Comparison of ENCODE assay signal across 8 cellular contexts in the genomic region with DNA sequence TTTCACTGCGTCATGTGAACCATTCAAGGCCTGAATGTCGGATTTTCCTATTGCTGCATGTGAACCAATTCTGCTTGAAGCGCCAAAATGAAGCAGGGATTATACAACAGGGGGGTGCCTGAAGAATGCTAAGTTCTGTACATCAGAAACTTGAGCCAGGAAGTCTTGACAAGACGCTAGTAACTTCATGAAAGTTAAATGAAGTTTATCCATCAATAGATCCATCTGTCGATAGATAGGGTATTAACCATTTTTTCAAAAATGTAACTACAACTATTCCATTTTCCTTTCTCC. TPM values are rescaled to one million over a fixed set of nuclear protein-coding genes. Genes with fewer than 3 reads are reported as not detected.
DNase-seq lines count a peak whose midpoint lies in the region; ATAC-seq, FAIRE-seq and TF ChIP-seq lines count a peak whose summit lies in the region.

No MANE protein-coding gene starts in this region.

- no peak for TF ChIP-seq POLR2A in testis (IDR thresholded peaks at IDR 0.05)

- H3K36me3 ChIP-seq in kidney (ENCODE audit: control insufficient read depth in 1 of 2, insufficient read depth in 2 of 2, low read length in 2 of 2) (no peaks in the 10 kb centered on the region), testis (ENCODE audit: low read depth, missing control alignments) (no peaks in the 10 kb centered on the region)

- H3K4me3 ChIP-seq in kidney (ENCODE audit: low read length in 2 of 2): peak overlapping the region; percentile 85 to 93
- peak overlapping the region; percentile 92 to 98 for H3K4me3 ChIP-seq in testis

- WGBS in testis, 2 donors: 51 to 58% methylated on average over 5 of the region's 5 CpGs

- H3K36me3 Mint-ChIP-seq in T-helper 2 cell treated with Interferon-gamma antibody and Interleukin-4, amounts not matched to agents 5 μg/mL and 100 μg/mL, for 36 hours (ENCODE audit: low read depth): peaks cover 15% of the 10 kb centered on the region

- intact Hi-C loops in kidney (cut with DNase I): no loop called here
- intact Hi-C loops in testis (cut with DNase I; ENCODE audit: low total_unique reads): no loop called here

- TF ChIP-seq CTCF in kidney (IDR thresholded peaks at IDR 0.05; ENCODE audit: borderline replicate concordance, extremely low read depth, insufficient read depth) (no peak), testis (IDR thresholded peaks at IDR 0.05) (no peak)

- DNase-seq in T-helper 2 cell treated with Interferon-gamma antibody and Interleukin-4, amounts not matched to agents 5 μg/mL and 100 μg/mL, for 36 hours (ENCODE audit: low spot score): no peak
- DNase-seq in T-helper 2 cell (no peak), kidney (no peak), testis (no peak), NCI-H1436 treated with DMSO at 0.1 percent for 48 hours (lab: John Stamatoyannopoulos, UW) (no peak), ureter (ENCODE audit: low spot score) (no peak)

- H3K27me3 Mint-ChIP-seq in T-helper 2 cell treated with Interferon-gamma antibody and Interleukin-4, amounts not matched to agents 5 μg/mL and 100 μg/mL, for 36 hours (ENCODE audit: low read depth): peaks cover 4% of the 10 kb centered on the region

- peak overlapping the region; percentile 82 for H3K4me3 Mint-ChIP-seq in T-helper 2 cell treated with Interferon-gamma antibody and Interleukin-4, amounts not matched to agents 5 μg/mL and 100 μg/mL, for 36 hours

- no peaks in the 10 kb centered on the region for H3K9me3 ChIP-seq in kidney (ENCODE audit: control insufficient read depth in 1 of 2, low read length in 2 of 2)
- no peaks in the 10 kb centered on the region for H3K9me3 ChIP-seq in testis

- ATAC-seq in HG02852 (IDR thresholded peaks at IDR 0.05; ENCODE audit: unreplicated experiment): no peak

- peak overlapping the region; percentile 96 for H3K27ac Mint-ChIP-seq in T-helper 2 cell treated with Interferon-gamma antibody and Interleukin-4, amounts not matched to agents 5 μg/mL and 100 μg/mL, for 36 hours

- peak overlapping the region; percentile 75 for H3K27ac ChIP-seq in angular gyrus (ENCODE audit: low read depth, low read length)
- H3K27ac ChIP-seq in kidney (ENCODE audit: low read depth in 2 of 2, low read length in 2 of 2): peak overlapping the region; percentile 89
- peak overlapping the region; percentile 92 to 93 for H3K27ac ChIP-seq in testis

- H3K4me1 Mint-ChIP-seq in T-helper 2 cell treated with Interferon-gamma antibody and Interleukin-4, amounts not matched to agents 5 μg/mL and 100 μg/mL, for 36 hours (ENCODE audit: low read depth): peaks cover 24% of the 10 kb centered on the region

- H3K9me3 Mint-ChIP-seq in T-helper 2 cell treated with Interferon-gamma antibody and Interleukin-4, amounts not matched to agents 5 μg/mL and 100 μg/mL, for 36 hours: no peaks in the 10 kb centered on the region

- H3K9ac ChIP-seq in kidney (ENCODE audit: low read length in 2 of 2): peak overlapping the region; percentile 10 to 27

- no peak for FAIRE-seq in kidney (lab: Jason Lieb, UNC)

- H3K27me3 ChIP-seq in testis: no peaks in the 10 kb centered on the region

- H3K4me1 ChIP-seq in kidney (ENCODE audit: control insufficient read depth in 1 of 2, insufficient read depth in 1 of 2, low read depth in 1 of 2, low read length in 2 of 2) (peaks cover 6 to 9% of the 10 kb centered on the region in 2 donors), testis (peaks cover 5% of the 10 kb centered on the region)

RNA-seq across cellular contexts. Expression of gene NAF1, which starts 0.6 kb away (rescaled TPM):
- 18.2 TPM for total RNA-seq in kidney
- polyA plus RNA-seq in kidney (ENCODE audit: insufficient read depth, low read depth, low replicate concordance): 5.0 TPM
- total RNA-seq in testis: 10 to 100 TPM; 42.3 to 46.8 TPM
- 16.3 TPM for polyA plus RNA-seq in testis (ENCODE audit: insufficient read depth, low read depth, low replicate concordance)
- total RNA-seq in ureter: 26.2 TPM
